ENCODE assay signal across 19 cellular contexts in the genomic region with DNA sequence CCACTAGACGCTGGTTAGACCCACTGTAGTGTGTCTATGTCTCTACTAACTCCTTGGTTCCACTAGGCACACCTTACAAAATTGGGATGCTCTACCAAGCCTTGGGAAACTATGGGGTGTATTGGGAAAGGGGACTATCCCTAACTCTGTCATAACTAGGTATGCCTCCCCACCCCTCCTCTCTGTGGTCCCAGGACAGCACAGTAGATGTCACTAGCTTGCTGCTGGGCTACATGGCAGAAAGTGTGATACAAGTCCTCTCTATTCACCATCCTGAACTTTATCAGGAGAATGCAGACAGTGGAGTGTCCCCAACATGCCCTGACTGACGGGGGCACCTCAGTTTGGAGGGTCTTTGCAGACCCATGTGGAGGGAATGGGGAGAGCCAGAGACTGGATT. TPM values are rescaled to one million over a fixed set of nuclear protein-coding genes. Genes with fewer than 3 reads are reported as not detected.
"Had no signal": no experiment of that assay in that cellular context is flagged by ENCODE, and none has a peak within 500 bp of the region (broad histone marks: within the 10 kb centered on the region; RNA-seq: fewer than 3 reads in every experiment).

No MANE protein-coding gene starts in this region.

- H3K36me3 ChIP-seq: ovary, stomach had no signal

- H3K4me1 ChIP-seq: body of pancreas, stomach had no signal

- H3K27ac ChIP-seq: body of pancreas, dorsolateral prefrontal cortex, ovary, SK-N-MC, stomach had no signal

- H3K4me3 ChIP-seq: body of pancreas, dorsolateral prefrontal cortex, ovary, SK-N-MC, stomach had no signal

- DNase-seq: activated CD4-positive, alpha-beta T cell treated with anti-CD3 and anti-CD28 coated beads, Interleukin-2, amount 10 ng/mL, durations not matched to agents 24 days and 14 days; activated CD4-positive, CD25-positive, alpha-beta regulatory T cell; activated CD8-positive, alpha-beta T cell treated with anti-CD3 and anti-CD28 coated beads, Interleukin-2, amount 10 ng/mL, durations not matched to agents 7 days and 5 days; activated naive CD4-positive, alpha-beta T cell treated with Interleukin-2 at 50 U/mL for 16 hours; activated naive CD8-positive, alpha-beta T cell treated with anti-CD3 and anti-CD28 coated beads, Interleukin-2, amount 10 ng/mL, durations not matched to agents 7 days and 5 days; activated T-cell treated with anti-CD3 and anti-CD28 coated beads, Interleukin-2, amount 50 U/mL, for 24 hours; body of pancreas; central memory CD4-positive, alpha-beta T cell; dorsolateral prefrontal cortex; foreskin melanocyte; mesenchymal stem cell; naive thymus-derived CD8-positive, alpha-beta T cell; ovary; stimulated activated CD8-positive, alpha-beta memory T cell treated with anti-CD3 and anti-CD28 coated beads, Interleukin-4, amount 100 ng/mL, for 48 hours; stomach; T1000; trophoblast cell had no signal

- H3K27me3 ChIP-seq: body of pancreas, ovary had no signal

- ATAC-seq: activated CD8-positive, alpha-beta T cell treated with anti-CD3 and anti-CD28 coated beads, Interleukin-2, amount 10 ng/mL, durations not matched to agents 7 days and 5 days; body of pancreas; naive thymus-derived CD8-positive, alpha-beta T cell had no signal

- H3K9me3 ChIP-seq: body of pancreas, ovary had no signal

RNA-seq across cellular contexts. Expression of a gene that starts 30.3 kb away (rescaled TPM):
- total RNA-seq: epithelial cell of proximal tubule had no signal
